Comparison of ENCODE assay signal across 16 cellular contexts in the genomic region with DNA sequence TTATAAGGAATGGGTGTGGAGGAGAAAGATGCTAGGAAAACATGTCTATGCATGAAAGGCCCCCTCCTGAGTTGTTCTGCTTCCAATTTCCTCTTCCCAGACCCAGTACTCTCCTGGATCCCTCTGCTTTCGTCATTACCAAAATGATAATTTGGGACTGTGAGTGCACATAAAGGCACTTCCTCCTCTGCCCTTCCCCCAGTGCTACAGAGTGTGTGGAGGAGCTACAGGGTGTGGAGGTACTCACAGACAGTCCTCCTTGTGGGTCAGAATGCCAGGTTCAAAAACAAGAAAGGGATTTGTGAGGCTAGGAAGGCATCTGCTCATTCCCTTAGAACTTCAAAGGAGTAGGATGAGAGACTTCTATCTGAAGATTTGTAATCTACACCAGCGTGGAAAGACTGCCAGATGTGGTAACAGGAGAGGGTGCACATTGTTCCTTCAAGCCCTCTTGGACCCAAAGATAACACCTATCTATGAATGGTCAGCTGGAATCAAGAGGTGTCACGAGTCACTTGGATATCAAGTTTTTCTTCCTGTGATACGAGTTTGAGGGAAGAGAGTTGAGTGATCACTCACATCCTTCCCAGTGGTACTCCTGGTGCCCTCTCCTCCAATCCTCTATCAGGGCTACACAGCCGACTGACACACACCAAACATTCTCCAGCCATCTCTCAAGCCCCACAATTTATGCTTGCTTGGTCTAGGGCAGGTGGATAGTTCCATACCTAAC.
"Had no signal": no experiment of that assay in that cellular context is flagged by ENCODE, and none has a peak within 500 bp of the region (broad histone marks: within the 10 kb centered on the region; RNA-seq: fewer than 3 reads in every experiment).

No MANE protein-coding gene starts in this region.

- H3K4me3 ChIP-seq: psoas muscle, stomach, thoracic aorta, vagina had no signal

- H3K9me3 ChIP-seq: psoas muscle, stomach, thoracic aorta, vagina had no signal

- H3K27ac ChIP-seq: psoas muscle, stomach, thoracic aorta, vagina had no signal

- H3K27ac Mint-ChIP-seq: activated naive CD4-positive, alpha-beta T cell treated with anti-CD3 and anti-CD28 coated beads, Interleukin-2, amount 10 ng/mL, durations not matched to agents 7 days and 5 days; activated T-helper 17 cell treated with anti-CD3 and anti-CD28 coated beads, Interleukin-2, amount 50 U/mL, for 72 hours had no signal

- H3K36me3 Mint-ChIP-seq: activated naive CD4-positive, alpha-beta T cell treated with anti-CD3 and anti-CD28 coated beads, Interleukin-2, amount 10 ng/mL, durations not matched to agents 7 days and 5 days; T-cell had no signal

- H3K4me1 Mint-ChIP-seq: activated naive CD4-positive, alpha-beta T cell treated with anti-CD3 and anti-CD28 coated beads, Interleukin-2, amount 10 ng/mL, durations not matched to agents 7 days and 5 days; activated T-helper 17 cell treated with anti-CD3 and anti-CD28 coated beads, Interleukin-2, amount 50 U/mL, for 72 hours; T-cell had no signal

- H3K4me1 ChIP-seq: stomach, vagina had no signal

- H3K9me3 Mint-ChIP-seq: activated naive CD4-positive, alpha-beta T cell treated with anti-CD3 and anti-CD28 coated beads, Interleukin-2, amount 10 ng/mL, durations not matched to agents 7 days and 5 days; activated T-helper 17 cell treated with anti-CD3 and anti-CD28 coated beads, Interleukin-2, amount 50 U/mL, for 72 hours; nephron; T-cell had no signal

- DNase-seq: activated CD4-positive, alpha-beta T cell treated with anti-CD3 and anti-CD28 coated beads, Interleukin-2, amount 50 U/mL, for 1 hour; activated naive CD4-positive, alpha-beta T cell treated with anti-CD3 and anti-CD28 coated beads, Interleukin-2, amount 10 ng/mL, durations not matched to agents 7 days and 5 days; activated T-cell treated with anti-CD3 and anti-CD28 coated beads for 4 hours; dermis blood vessel endothelial cell; foreskin melanocyte; head of caudate nucleus; psoas muscle; stimulated activated CD4-positive, alpha-beta T cell treated with anti-CD3 and anti-CD28 coated beads, Interleukin-2, amount 100 ng/mL, for 48 hours; stomach; T-cell; T1000 had no signal

- H3K4me3 Mint-ChIP-seq: activated naive CD4-positive, alpha-beta T cell treated with anti-CD3 and anti-CD28 coated beads, Interleukin-2, amount 10 ng/mL, durations not matched to agents 7 days and 5 days; activated T-helper 17 cell treated with anti-CD3 and anti-CD28 coated beads, Interleukin-2, amount 50 U/mL, for 72 hours; nephron; T-cell had no signal

- H3K36me3 ChIP-seq: stomach, thoracic aorta, vagina had no signal

- ATAC-seq: activated T-helper 17 cell treated with anti-CD3 and anti-CD28 coated beads, Interleukin-2, amount 50 U/mL, for 72 hours; sciatic nerve; T-cell had no signal

- H3K27me3 ChIP-seq: stomach, vagina had no signal
